Comparison of ENCODE assay signal across 13 cellular contexts in genomic region chr5:84688566-84688965, GRCh38.
A peak's percentile ranks its signal among the peaks of the same experiment; 100 is the strongest.
DNase-seq lines count a peak whose midpoint lies in the region; ATAC-seq and TF ChIP-seq lines count a peak whose summit lies in the region.
"Had no signal": no experiment of that assay in that cellular context is flagged by ENCODE, and none has a peak within 500 bp of the region (broad histone marks: within the 10 kb centered on the region; RNA-seq: fewer than 3 reads in every experiment).

No MANE protein-coding gene starts in this region.

- no peak overlapping the region for H3K27ac Mint-ChIP-seq in activated CD8-positive, alpha-beta T cell treated with anti-CD3 and anti-CD28 coated beads, Interleukin-2, amount 10 ng/mL, durations not matched to agents 7 days and 5 days
- H3K27ac Mint-ChIP-seq: endodermal cell, memory B cell had no signal

- H3K4me2 ChIP-seq in osteoblast (ENCODE audit: insufficient read depth, low read length), result peak overlapping the region; percentile 62

- no peak overlapping the region for H3K4me3 Mint-ChIP-seq in activated CD8-positive, alpha-beta T cell treated with anti-CD3 and anti-CD28 coated beads, Interleukin-2, amount 10 ng/mL, durations not matched to agents 7 days and 5 days
- H3K4me3 Mint-ChIP-seq: endodermal cell, memory B cell had no signal

- peak; percentile 90 for DNase-seq in GM04503 (ENCODE audit: low read depth)
- peak; percentile 64 for DNase-seq in NCI-H226
- peak; percentile 52 for DNase-seq in brain pericyte (ENCODE audit: low read depth, low spot score)
- DNase-seq in osteoblast (ENCODE audit: insufficient read length, low spot score, missing footprints), result peak; percentile 78
- DNase-seq in GOT3 (lab: John Stamatoyannopoulos, UW), result no peak
- no peak for DNase-seq in activated CD8-positive, alpha-beta T cell treated with anti-CD3 and anti-CD28 coated beads, Interleukin-2, amount 10 ng/mL, durations not matched to agents 7 days and 5 days
- DNase-seq: DMS79, endodermal cell, ovary, tibial artery had no signal

- no peaks in the 10 kb centered on the region for H3K27me3 Mint-ChIP-seq in activated CD8-positive, alpha-beta T cell treated with anti-CD3 and anti-CD28 coated beads, Interleukin-2, amount 10 ng/mL, durations not matched to agents 7 days and 5 days (ENCODE audit: low read depth)
- H3K27me3 Mint-ChIP-seq: memory B cell had no signal

- H3K4me1 ChIP-seq in osteoblast (ENCODE audit: insufficient read depth, low read length), result peaks cover 6% of the 10 kb centered on the region
- H3K4me1 ChIP-seq: tibial artery had no signal

- CTCF ChIA-PET in activated CD8-positive, alpha-beta T cell treated with anti-CD3 and anti-CD28 coated beads, Interleukin-2, amount 10 ng/mL, durations not matched to agents 7 days and 5 days (lab: Charles Lee), result no interaction called here

- POLR2A ChIA-PET in activated CD8-positive, alpha-beta T cell treated with anti-CD3 and anti-CD28 coated beads, Interleukin-2, amount 10 ng/mL, durations not matched to agents 7 days and 5 days (lab: Charles Lee), result no interaction called here

- peak overlapping the region; percentile 75 for H3K27ac ChIP-seq in osteoblast (ENCODE audit: low read depth, low read length)
- H3K27ac ChIP-seq: ovary, tibial artery had no signal

- no peaks in the 10 kb centered on the region for H3K36me3 Mint-ChIP-seq in activated CD8-positive, alpha-beta T cell treated with anti-CD3 and anti-CD28 coated beads, Interleukin-2, amount 10 ng/mL, durations not matched to agents 7 days and 5 days (ENCODE audit: low read depth)
- H3K36me3 Mint-ChIP-seq: memory B cell had no signal

- no peak for TF ChIP-seq CTCF in osteoblast (IDR thresholded peaks at IDR 0.05; ENCODE audit: extremely low read depth, low read depth, low read length)

- no peaks in the 10 kb centered on the region for H3K79me2 ChIP-seq in osteoblast (ENCODE audit: insufficient read depth, low read length)

- H3K9me3 Mint-ChIP-seq in activated CD8-positive, alpha-beta T cell treated with anti-CD3 and anti-CD28 coated beads, Interleukin-2, amount 10 ng/mL, durations not matched to agents 7 days and 5 days (ENCODE audit: insufficient read depth), result no peaks in the 10 kb centered on the region
- H3K9me3 Mint-ChIP-seq: endodermal cell had no signal

- H3K36me3 ChIP-seq in osteoblast (ENCODE audit: insufficient read depth, low read length), result no peaks in the 10 kb centered on the region
- H3K36me3 ChIP-seq: ovary, tibial artery had no signal

- no peaks in the 10 kb centered on the region for H3K27me3 ChIP-seq in osteoblast (ENCODE audit: insufficient read depth, low read length)
- H3K27me3 ChIP-seq: ovary, tibial artery had no signal

- H3K9me3 ChIP-seq in osteoblast (ENCODE audit: low read depth, low read length), result no peaks in the 10 kb centered on the region
- H3K9me3 ChIP-seq: ovary, tibial artery had no signal

- peak overlapping the region; percentile 33 for H3K4me3 ChIP-seq in osteoblast (ENCODE audit: insufficient read depth, low read length)
- H3K4me3 ChIP-seq: ovary, tibial artery had no signal

- ATAC-seq in GM21717 (IDR thresholded peaks at IDR 0.05; ENCODE audit: unreplicated experiment), result no peak
- no peak for ATAC-seq in activated CD8-positive, alpha-beta T cell treated with anti-CD3 and anti-CD28 coated beads, Interleukin-2, amount 10 ng/mL, durations not matched to agents 7 days and 5 days
- ATAC-seq: Right ventricle myocardium inferior had no signal

- no peak overlapping the region for H2AFZ ChIP-seq in osteoblast (ENCODE audit: low read length)

- no peaks in the 10 kb centered on the region for H4K20me1 ChIP-seq in osteoblast (ENCODE audit: insufficient read depth, low read length)

- H3K4me1 Mint-ChIP-seq in activated CD8-positive, alpha-beta T cell treated with anti-CD3 and anti-CD28 coated beads, Interleukin-2, amount 10 ng/mL, durations not matched to agents 7 days and 5 days (ENCODE audit: low read depth), result no peaks in the 10 kb centered on the region
- H3K4me1 Mint-ChIP-seq: endodermal cell, memory B cell had no signal

Comparison
In these comparisons a context has a peak if more than half of its experiments do, and no peak if none do; other contexts are left out.
1. DNase-seq: peak in GM04503 (single experiment), NCI-H226 (single experiment), brain pericyte (single experiment) and osteoblast (single experiment); none in GOT3 (single experiment) and activated CD8-positive, alpha-beta T cell treated with anti-CD3 and anti-CD28 coated beads, Interleukin-2, amount 10 ng/mL, durations not matched to agents 7 days and 5 days (single experiment).